17 cellular contexts compared by ENCODE assay signal in genomic region chr3:34346656-34347055, GRCh38.
DNase-seq lines count a peak whose midpoint lies in the region; TF ChIP-seq lines count a peak whose summit lies in the region.
"Had no signal": no experiment of that assay in that cellular context is flagged by ENCODE, and none has a peak within 500 bp of the region (broad histone marks: within the 10 kb centered on the region; RNA-seq: fewer than 3 reads in every experiment).

No MANE protein-coding gene starts in this region.

- TF ChIP-seq CTCF in progenitor cell of endocrine pancreas (IDR thresholded peaks at IDR 0.05; ENCODE audit: unreplicated experiment) (no peak), HFFc6 (IDR thresholded peaks at IDR 0.05) (no peak), Calu3 (IDR thresholded peaks at IDR 0.05; ENCODE audit: unreplicated experiment) (no peak)

- H3K27ac Mint-ChIP-seq in progenitor cell of endocrine pancreas (peak overlapping the region; percentile 72), HFFc6 (no peak overlapping the region), Calu3 (ENCODE audit: unreplicated experiment) (no peak overlapping the region)
- H3K27ac Mint-ChIP-seq: CD14-positive monocyte; CD4-positive, alpha-beta memory T cell; CD4-positive, CD25-positive, alpha-beta regulatory T cell; CD8-positive, alpha-beta memory T cell had no signal

- H3K4me3 Mint-ChIP-seq in progenitor cell of endocrine pancreas (ENCODE audit: low read depth) (no peak overlapping the region), HFFc6 (no peak overlapping the region), Calu3 (ENCODE audit: low read depth, unreplicated experiment) (no peak overlapping the region)
- H3K4me3 Mint-ChIP-seq: CD14-positive monocyte; CD4-positive, alpha-beta memory T cell; CD4-positive, CD25-positive, alpha-beta regulatory T cell; CD8-positive, alpha-beta memory T cell had no signal

- BruUV-seq in Calu3 (replicated peaks; lab: Mats Ljungman, UMichigan), result no TSS peak

- CTCF ChIA-PET in Calu3 (lab: Charles Lee), result no interaction called here

- H3K36me3 Mint-ChIP-seq in progenitor cell of endocrine pancreas (ENCODE audit: insufficient read depth) (no peaks in the 10 kb centered on the region), HFFc6 (ENCODE audit: low read depth) (no peaks in the 10 kb centered on the region), Calu3 (ENCODE audit: insufficient read depth, unreplicated experiment) (no peaks in the 10 kb centered on the region)
- H3K36me3 Mint-ChIP-seq: CD14-positive monocyte; CD4-positive, alpha-beta memory T cell; CD4-positive, CD25-positive, alpha-beta regulatory T cell; CD8-positive, alpha-beta memory T cell had no signal

- intact Hi-C loops in Calu3 (cut with micrococcal nuclease; ENCODE audit: unreplicated experiment), result no loop called here

- in situ Hi-C loops in G401 (cut with HindIII; ENCODE audit: low sequenced_read_pairs), result no loop called here

- DNase-seq in G401 (ENCODE audit: low spot score) (peak; percentile 95), cerebellar nuclear complex (lab: John Stamatoyannopoulos, UW) (peak; percentile 60 to 91), progenitor cell of endocrine pancreas (ENCODE audit: low spot score, unreplicated experiment) (no peak), UCSD-AML1 (lab: John Stamatoyannopoulos, UW; ENCODE audit: unreplicated experiment) (no peak), HFFc6 (no peak), Calu3 (no peak)
- DNase-seq: 8988T; ACHN; BE2C; CD4-positive, alpha-beta memory T cell; CD4-positive, CD25-positive, alpha-beta regulatory T cell; CD8-positive, alpha-beta memory T cell; COR-L47; DMS79 treated with DMSO at 0.1 percent for 48 hours; EL; GF-D8 had no signal

- peaks cover 48% of the 10 kb centered on the region for H3K27me3 Mint-ChIP-seq in progenitor cell of endocrine pancreas
- no peaks in the 10 kb centered on the region for H3K27me3 Mint-ChIP-seq in HFFc6 (ENCODE audit: insufficient read depth)
- no peaks in the 10 kb centered on the region for H3K27me3 Mint-ChIP-seq in Calu3 (ENCODE audit: unreplicated experiment)
- H3K27me3 Mint-ChIP-seq: CD4-positive, alpha-beta memory T cell; CD4-positive, CD25-positive, alpha-beta regulatory T cell; CD8-positive, alpha-beta memory T cell had no signal

- peaks cover 16% of the 10 kb centered on the region for H3K4me1 Mint-ChIP-seq in progenitor cell of endocrine pancreas (ENCODE audit: low read depth)
- no peaks in the 10 kb centered on the region for H3K4me1 Mint-ChIP-seq in HFFc6 (ENCODE audit: low read depth)
- H3K4me1 Mint-ChIP-seq in Calu3 (ENCODE audit: low read depth, unreplicated experiment), result no peaks in the 10 kb centered on the region
- H3K4me1 Mint-ChIP-seq: CD4-positive, alpha-beta memory T cell; CD4-positive, CD25-positive, alpha-beta regulatory T cell; CD8-positive, alpha-beta memory T cell had no signal

- no peaks in the 10 kb centered on the region for H3K9me3 Mint-ChIP-seq in progenitor cell of endocrine pancreas (ENCODE audit: low read depth)
- H3K9me3 Mint-ChIP-seq in HFFc6, result peaks cover 32% of the 10 kb centered on the region
- no peaks in the 10 kb centered on the region for H3K9me3 Mint-ChIP-seq in Calu3 (ENCODE audit: low read depth, unreplicated experiment)
- H3K9me3 Mint-ChIP-seq: CD4-positive, alpha-beta memory T cell had no signal

Comparison
In these comparisons a context has a peak if more than half of its experiments do, and no peak if none do; other contexts are left out.
1. DNase-seq: peak in G401 (single experiment) and cerebellar nuclear complex (2 of 2); none in progenitor cell of endocrine pancreas (single experiment), UCSD-AML1 (single experiment), HFFc6 (single experiment) and Calu3 (single experiment).